Comparison of ENCODE assay signal across 7 cellular contexts in genomic region chr6:20924094-20924493, GRCh38.
DNase-seq lines count a peak whose midpoint lies in the region; ATAC-seq, FAIRE-seq and TF ChIP-seq lines count a peak whose summit lies in the region.
"Not testable (repeated sequence)": the region's sequence is repeated elsewhere in the genome, so short reads cannot be mapped to it uniquely, and the experiment has no call there.

No MANE protein-coding gene starts in this region.

- TF ChIP-seq POLR2A in Peyer's patch (IDR thresholded peaks at IDR 0.05), result not testable (repeated sequence)

- peak; percentile 46 for FAIRE-seq in D721Med (lab: Jason Lieb, UNC)
- not testable (repeated sequence) for FAIRE-seq in small intestine (lab: Jason Lieb, UNC)

- peak overlapping the region in 2 of 4 donors; percentile 64 to 65 for H3K27ac ChIP-seq in Peyer's patch
- H3K27ac ChIP-seq in small intestine (ENCODE audit: low read depth in 1 of 2, low read length in 1 of 2), result not testable (repeated sequence)

- not testable (repeated sequence) for H3K4me3 ChIP-seq in Peyer's patch; small intestine (ENCODE audit: low read depth in 1 of 2, low read length in 2 of 2)

- not testable (repeated sequence) for H3K27me3 ChIP-seq in Peyer's patch; small intestine (ENCODE audit: control insufficient read depth in 2 of 2, insufficient read depth in 2 of 2, low read length in 2 of 2)

- ATAC-seq in GM18870 (IDR thresholded peaks at IDR 0.05; ENCODE audit: unreplicated experiment), result peak; percentile 37
- peak; percentile 34 for ATAC-seq in GM19463 (IDR thresholded peaks at IDR 0.05; ENCODE audit: unreplicated experiment)
- ATAC-seq in HG03097 (IDR thresholded peaks at IDR 0.05; ENCODE audit: low FRiP score, unreplicated experiment), result peak; percentile 40

- not testable (repeated sequence) for H3K4me1 ChIP-seq in Peyer's patch; small intestine (ENCODE audit: control insufficient read depth in 2 of 2, insufficient read depth in 1 of 2, low read depth in 1 of 2, low read length in 1 of 2)

- H3K36me3 ChIP-seq in Peyer's patch; small intestine (ENCODE audit: control insufficient read depth in 2 of 2, insufficient read depth in 2 of 2, low read length in 2 of 2): not testable (repeated sequence)

- DNase-seq in D721Med (ENCODE audit: insufficient read length, low spot score), result not testable (repeated sequence)
- DNase-seq in Peyer's patch (peak in 2 of 3 donors; percentile 55 to 69), left kidney (ENCODE audit: low read depth, low spot score) (peak; percentile 30), small intestine (peak; percentile 44)

- H3K9me3 ChIP-seq in Peyer's patch; small intestine (ENCODE audit: control insufficient read depth, low read depth): not testable (repeated sequence)

- TF ChIP-seq CTCF in D721Med (IDR thresholded peaks at IDR 0.05; ENCODE audit: insufficient read depth, missing control alignments); Peyer's patch (IDR thresholded peaks at IDR 0.05): not testable (repeated sequence)

- 37 to 67% (median 45%) methylated on average over 3 of the region's 3 CpGs for WGBS in small intestine, 3 donors
